In genomic region chr4:7750508-7750907, GRCh38 we compare ENCODE assay signal across 20 cellular contexts.
DNase-seq lines count a peak whose midpoint lies in the region; ATAC-seq and TF ChIP-seq lines count a peak whose summit lies in the region.
"Had no signal": no experiment of that assay in that cellular context is flagged by ENCODE, and none has a peak within 500 bp of the region (broad histone marks: within the 10 kb centered on the region; RNA-seq: fewer than 3 reads in every experiment).

No MANE protein-coding gene starts in this region.

- peaks cover 19% of the 10 kb centered on the region for H3K4me1 Mint-ChIP-seq in activated CD4-positive, alpha-beta T cell treated with anti-CD3 and anti-CD28 coated beads for 36 hours
- H3K4me1 Mint-ChIP-seq in CD8-positive, alpha-beta T cell (ENCODE audit: low read depth), result peaks cover 17% of the 10 kb centered on the region

- no peaks in the 10 kb centered on the region for H3K36me3 Mint-ChIP-seq in activated CD4-positive, alpha-beta T cell treated with anti-CD3 and anti-CD28 coated beads for 36 hours (ENCODE audit: low read depth)
- H3K36me3 Mint-ChIP-seq in CD8-positive, alpha-beta T cell, result no peaks in the 10 kb centered on the region

- intact Hi-C loops in activated CD4-positive, alpha-beta T cell treated with anti-CD3 and anti-CD28 coated beads for 36 hours (cut with DNase I, micrococcal nuclease), result no loop called here
- intact Hi-C loops in CD8-positive, alpha-beta T cell (cut with DNase I, micrococcal nuclease), result no loop called here

- no peaks in the 10 kb centered on the region for H3K27me3 Mint-ChIP-seq in activated CD4-positive, alpha-beta T cell treated with anti-CD3 and anti-CD28 coated beads for 36 hours
- H3K27me3 Mint-ChIP-seq in CD8-positive, alpha-beta T cell (ENCODE audit: low read depth), result no peaks in the 10 kb centered on the region

- TF ChIP-seq CTCF in CD8-positive, alpha-beta T cell (IDR thresholded peaks at IDR 0.05), result no peak
- TF ChIP-seq CTCF in osteoblast (IDR thresholded peaks at IDR 0.05; ENCODE audit: extremely low read depth, low read depth, low read length), result no peak

- H3K27me3 ChIP-seq in CD8-positive, alpha-beta T cell (ENCODE audit: insufficient read depth, low read length), result no peaks in the 10 kb centered on the region
- H3K27me3 ChIP-seq in osteoblast (ENCODE audit: insufficient read depth, low read length), result no peaks in the 10 kb centered on the region
- H3K27me3 ChIP-seq: MG63, Peyer's patch had no signal

- no peaks in the 10 kb centered on the region for H3K36me3 ChIP-seq in CD8-positive, alpha-beta T cell (ENCODE audit: insufficient read depth, low read length)
- no peaks in the 10 kb centered on the region for H3K36me3 ChIP-seq in osteoblast (ENCODE audit: insufficient read depth, low read length)
- H3K36me3 ChIP-seq: MG63, Peyer's patch had no signal

- peak overlapping the region; percentile 90 for H3K27ac Mint-ChIP-seq in activated CD4-positive, alpha-beta T cell treated with anti-CD3 and anti-CD28 coated beads for 36 hours
- H3K27ac Mint-ChIP-seq in CD8-positive, alpha-beta T cell, result peak overlapping the region; percentile 87

- peak overlapping the region; percentile 13 for H3K4me2 ChIP-seq in osteoblast (ENCODE audit: insufficient read depth, low read length)
- H3K4me2 ChIP-seq: SK-N-SH had no signal

- H3K4me1 ChIP-seq in CD8-positive, alpha-beta T cell (ENCODE audit: insufficient read depth, low read length), result peaks cover 8% of the 10 kb centered on the region
- peaks cover 18% of the 10 kb centered on the region for H3K4me1 ChIP-seq in osteoblast (ENCODE audit: insufficient read depth, low read length)
- H3K4me1 ChIP-seq: Peyer's patch had no signal

- DNase-seq in activated CD4-positive, alpha-beta T cell treated with anti-CD3 and anti-CD28 coated beads for 36 hours, result no peak
- no peak for DNase-seq in activated CD4-positive, alpha-beta T cell treated with anti-CD3 and anti-CD28 coated beads for 1 hour
- no peak for DNase-seq in CD8-positive, alpha-beta T cell
- DNase-seq in epithelial cell of prostate (ENCODE audit: low read depth, low spot score) (no peak), osteoblast (ENCODE audit: insufficient read length, low spot score, missing footprints) (no peak), COR-L47 (lab: John Stamatoyannopoulos, UW) (no peak), NOMO-1 (lab: John Stamatoyannopoulos, UW; ENCODE audit: unreplicated experiment in 2 of 2) (no peak)
- DNase-seq: EL, IMR-90, Karpas-422, MG63, NCI-H1105, NCI-H1694 treated with DMSO at 0.1 percent for 48 hours, NCI-H446, NCI-H69, Peyer's patch, SHP77, SK-N-SH had no signal

- H3K4me3 ChIP-seq in CD8-positive, alpha-beta T cell (ENCODE audit: low read depth, low read length), result no peak overlapping the region
- H3K4me3 ChIP-seq in osteoblast (ENCODE audit: insufficient read depth, low read length), result no peak overlapping the region
- H3K4me3 ChIP-seq: MG63, Peyer's patch had no signal

- no peak overlapping the region for H3K27ac ChIP-seq in CD8-positive, alpha-beta T cell (ENCODE audit: low read depth, low read length)
- H3K27ac ChIP-seq in epithelial cell of prostate (peak overlapping the region; percentile 90), osteoblast (ENCODE audit: low read depth, low read length) (no peak overlapping the region)
- H3K27ac ChIP-seq: C4-2B, Peyer's patch had no signal

- no peaks in the 10 kb centered on the region for H3K9me3 ChIP-seq in CD8-positive, alpha-beta T cell (ENCODE audit: low read length)
- no peaks in the 10 kb centered on the region for H3K9me3 ChIP-seq in osteoblast (ENCODE audit: low read depth, low read length)
- H3K9me3 ChIP-seq: MG63, Peyer's patch, SK-N-SH had no signal

- POLR2A ChIA-PET in activated CD4-positive, alpha-beta T cell treated with anti-CD3 and anti-CD28 coated beads for 36 hours (lab: Charles Lee), result no interaction called here
- POLR2A ChIA-PET in CD8-positive, alpha-beta T cell (lab: Charles Lee), result no interaction called here

- CTCF ChIA-PET in activated CD4-positive, alpha-beta T cell treated with anti-CD3 and anti-CD28 coated beads for 36 hours (lab: Charles Lee), result interaction anchor here (1.0 to 1.2 kb wide), 3 partner anchors 18 to 55 kb away, joined by 3 to 6 read pairs (median 3); no protein-coding TSS in a partner anchor
- CTCF ChIA-PET in CD8-positive, alpha-beta T cell (lab: Charles Lee), result no interaction called here

- H3K79me2 ChIP-seq in osteoblast (ENCODE audit: insufficient read depth, low read length), result no peaks in the 10 kb centered on the region

- ATAC-seq in activated CD4-positive, alpha-beta T cell treated with anti-CD3 and anti-CD28 coated beads for 36 hours, result no peak
- ATAC-seq in CD8-positive, alpha-beta T cell, result no peak
- no peak for ATAC-seq in HG03439 (IDR thresholded peaks at IDR 0.05; ENCODE audit: unreplicated experiment)

- H2AFZ ChIP-seq in osteoblast (ENCODE audit: low read length), result no peak overlapping the region

- H3K4me3 Mint-ChIP-seq in activated CD4-positive, alpha-beta T cell treated with anti-CD3 and anti-CD28 coated beads for 36 hours, result no peak overlapping the region
- no peak overlapping the region for H3K4me3 Mint-ChIP-seq in CD8-positive, alpha-beta T cell

- no peaks in the 10 kb centered on the region for H3K9me3 Mint-ChIP-seq in activated CD4-positive, alpha-beta T cell treated with anti-CD3 and anti-CD28 coated beads for 36 hours (ENCODE audit: low read depth)
- H3K9me3 Mint-ChIP-seq in CD8-positive, alpha-beta T cell, result no peaks in the 10 kb centered on the region

- peaks cover 16% of the 10 kb centered on the region for H4K20me1 ChIP-seq in osteoblast (ENCODE audit: insufficient read depth, low read length)
